ENCODE assay signal across 21 cellular contexts in the genomic region with DNA sequence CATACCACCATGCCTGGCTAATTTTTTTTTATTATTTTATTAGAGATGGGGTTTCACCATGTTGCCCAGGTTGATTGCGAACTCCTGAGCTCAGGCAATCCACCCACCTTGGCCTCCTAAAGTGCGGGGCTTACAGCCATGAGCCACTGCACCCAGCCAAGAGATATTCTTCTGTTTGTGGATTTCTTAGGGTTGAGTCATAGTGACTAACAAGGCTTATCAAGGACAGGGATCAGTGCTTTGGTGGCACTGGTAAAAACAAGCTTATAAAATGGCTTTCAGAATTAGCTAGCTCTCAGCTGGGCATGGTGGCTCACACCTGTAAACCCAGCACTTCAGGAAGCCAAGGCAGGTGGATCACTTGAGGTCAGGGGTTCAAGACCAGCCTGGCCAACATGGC.
DNase-seq lines count a peak whose midpoint lies in the region; ATAC-seq, FAIRE-seq and TF ChIP-seq lines count a peak whose summit lies in the region.
"Had no signal": no experiment of that assay in that cellular context is flagged by ENCODE, and none has a peak within 500 bp of the region (broad histone marks: within the 10 kb centered on the region; RNA-seq: fewer than 3 reads in every experiment).

No MANE protein-coding gene starts in this region.

- RAD21 ChIA-PET in HCT116 (lab: Charles Lee; ENCODE audit: low non-redundant PET in 1 of 2, low total read pairs in 2 of 2, uncharacterized antibody in 2 of 2, unreplicated experiment in 2 of 2): no interaction called here

- CTCF ChIA-PET in HCT116 (lab: Charles Lee): no interaction called here

- no peaks in the 10 kb centered on the region for H3K79me2 ChIP-seq in HCT116 (ENCODE audit: insufficient read depth, low read length)

- H3K9me3 ChIP-seq in HCT116 (ENCODE audit: control insufficient read depth in 1 of 2, insufficient read depth in 1 of 2, low read depth in 1 of 2, low read length in 2 of 2): no peaks in the 10 kb centered on the region
- H3K9me3 ChIP-seq: neutrophil had no signal

- intact Hi-C loops in HCT116 (cut with micrococcal nuclease): no loop called here

- peak; percentile 66 for ATAC-seq in HCT116
- ATAC-seq: left lung had no signal

- TF ChIP-seq POLR2A in HCT116 (IDR thresholded peaks at IDR 0.05; ENCODE audit: borderline replicate concordance, extremely low read depth, insufficient read depth, insufficient read length): no peak

- H3K27ac ChIP-seq in HCT116 (ENCODE audit: low read depth, low read length) (no peak overlapping the region), epithelial cell of prostate (no peak overlapping the region)
- H3K27ac ChIP-seq: left lung, neutrophil, sigmoid colon had no signal

- BruUV-seq in HCT116 (replicated peaks; lab: Mats Ljungman, UMichigan): no TSS peak

- H3K4me1 ChIP-seq in HCT116 (ENCODE audit: control insufficient read depth in 1 of 2, insufficient read depth in 2 of 2, low read length in 2 of 2): peaks cover 0 to 10% of the 10 kb centered on the region in 2 experiments; a peak in 2 of 4 replicates
- H3K4me1 ChIP-seq: left lung, sigmoid colon had no signal

- peak overlapping the region; percentile 47 for H3K4me2 ChIP-seq in HCT116 (ENCODE audit: low read length)

- POLR2A ChIA-PET in HCT116 (lab: Charles Lee): no interaction called here

- peak; percentile 92 for FAIRE-seq in RCC 7860 (lab: Jason Lieb, UNC)

- H2AFZ ChIP-seq in HCT116 (ENCODE audit: low read depth, low read length, poor library complexity, severe bottlenecking): no peak overlapping the region

- no peak for TF ChIP-seq CTCF in HCT116 (IDR thresholded peaks at IDR 0.05 in 2 of 3, conservative IDR thresholded peaks at IDR 0.05 in 1 of 3; ENCODE audit: borderline replicate concordance in 1 of 3, insufficient read depth in 1 of 3, low read depth in 2 of 3, low read length in 2 of 3)

- H3K9me2 ChIP-seq in HCT116 (ENCODE audit: insufficient read depth): no peaks in the 10 kb centered on the region

- no peak overlapping the region for H3K4me3 ChIP-seq in HCT116 (replicated peaks in 1 of 2; ENCODE audit: low read depth in 1 of 2, low read length in 2 of 2)
- H3K4me3 ChIP-seq: left lung, sigmoid colon had no signal

- DNase-seq in AG08396 (ENCODE audit: low spot score): peak; percentile 16
- peak; percentile 54 for DNase-seq in HCT116 (ENCODE audit: low read depth, low spot score)
- DNase-seq in RCC 7860 (ENCODE audit: low spot score): peak; percentile 89
- peak; percentile 14 for DNase-seq in epithelial cell of prostate (ENCODE audit: low read depth, low spot score)
- DNase-seq in DMS79 treated with DMSO at 0.1 percent for 48 hours (lab: John Stamatoyannopoulos, UW): no peak
- DNase-seq in stimulated activated CD4-positive, alpha-beta T cell treated with anti-CD3 and anti-CD28 coated beads, Interleukin-15, amount 100 ng/mL, for 24 hours: no peak
- no peak for DNase-seq in globus pallidus (ENCODE audit: low spot score)
- no peak for DNase-seq in SIG-M5 treated with dmso at 0.1 percent for 504 hours (lab: John Stamatoyannopoulos, UW; ENCODE audit: unreplicated experiment)
- DNase-seq: activated CD4-positive, alpha-beta T cell treated with anti-CD3 and anti-CD28 coated beads, Interleukin-2, amount 10 ng/mL, durations not matched to agents 7 days and 5 days; activated naive CD8-positive, alpha-beta T cell treated with anti-CD3 and anti-CD28 coated beads, Interleukin-2, amount 10 ng/mL, durations not matched to agents 7 days and 5 days; activated T-cell treated with anti-CD3 and anti-CD28 coated beads for 4 hours; central memory CD4-positive, alpha-beta T cell; effector memory CD4-positive, alpha-beta T cell; left lung; NCI-H1417 treated with DMSO at 0.1 percent for 48 hours; SIG-M5; sigmoid colon; stimulated activated CD4-positive, alpha-beta T cell treated with anti-CD3 and anti-CD28 coated beads, Interleukin-4, amount 100 ng/mL, for 24 hours; stimulated activated CD8-positive, alpha-beta memory T cell treated with anti-CD3 and anti-CD28 coated beads, Interleukin-4, amount 100 ng/mL, for 48 hours; T-helper 9 cell had no signal

- TF ChIP-seq RAD21 in HCT116 (IDR thresholded peaks at IDR 0.05; ENCODE audit: low read depth): no peak

- H3K27me3 ChIP-seq in HCT116 (ENCODE audit: insufficient read depth, low read length): no peaks in the 10 kb centered on the region
- H3K27me3 ChIP-seq: left lung, neutrophil had no signal

- H3K36me3 ChIP-seq in HCT116 (ENCODE audit: control insufficient read depth in 1 of 2, insufficient read depth in 2 of 2, low read length in 2 of 2): no peaks in the 10 kb centered on the region
- H3K36me3 ChIP-seq: left lung, neutrophil, sigmoid colon had no signal

- H3K9ac ChIP-seq in HCT116 (ENCODE audit: low read length): no peak overlapping the region

- no peaks in the 10 kb centered on the region for H4K20me1 ChIP-seq in HCT116 (ENCODE audit: insufficient read depth)

TF ChIP-seq in HCT116, 20 proteins besides CTCF, POLR2A, EP300 and RAD21 (continues in another document):
- TF ChIP-seq SP1 (IDR thresholded peaks at IDR 0.05; ENCODE audit: low read depth): 0 out of 2 replicates have a peak, but pooled peaks have one; percentile 16
- TF ChIP-seq TCF7L2 (IDR thresholded peaks at IDR 0.05; ENCODE audit: borderline replicate concordance, extremely low read depth, insufficient read depth, insufficient read length): no peak
- TF ChIP-seq, protein P1, sequence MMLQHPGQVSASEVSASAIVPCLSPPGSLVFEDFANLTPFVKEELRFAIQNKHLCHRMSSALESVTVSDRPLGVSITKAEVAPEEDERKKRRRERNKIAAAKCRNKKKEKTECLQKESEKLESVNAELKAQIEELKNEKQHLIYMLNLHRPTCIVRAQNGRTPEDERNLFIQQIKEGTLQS (IDR thresholded peaks at IDR 0.05): no peak
- TF ChIP-seq EZH2 (IDR thresholded peaks at IDR 0.05): no peak
- TF ChIP-seq ZFX (IDR thresholded peaks at IDR 0.05): no peak
- TF ChIP-seq CEBPB (IDR thresholded peaks at IDR 0.05; ENCODE audit: low read depth): no peak
- no peak for TF ChIP-seq ELF1 (IDR thresholded peaks at IDR 0.05; ENCODE audit: borderline replicate concordance, low read depth)
- no peak for TF ChIP-seq YY1 (IDR thresholded peaks at IDR 0.05; ENCODE audit: extremely low read depth, insufficient replicate concordance, low read depth, low read length)
- no peak for TF ChIP-seq SRF (IDR thresholded peaks at IDR 0.05; ENCODE audit: low read depth)
- 0 out of 2 replicates have a peak, but pooled peaks have one; percentile 15 for TF ChIP-seq CBX3 (IDR thresholded peaks at IDR 0.05; ENCODE audit: low read depth)
- TF ChIP-seq ZNF274 (IDR thresholded peaks at IDR 0.05; ENCODE audit: low read depth, low read length): no peak
- TF ChIP-seq FOSL1 (IDR thresholded peaks at IDR 0.05; ENCODE audit: low read depth): peak; percentile 54; the same call in 1 of the 2 replicates
- TF ChIP-seq, protein P2, sequence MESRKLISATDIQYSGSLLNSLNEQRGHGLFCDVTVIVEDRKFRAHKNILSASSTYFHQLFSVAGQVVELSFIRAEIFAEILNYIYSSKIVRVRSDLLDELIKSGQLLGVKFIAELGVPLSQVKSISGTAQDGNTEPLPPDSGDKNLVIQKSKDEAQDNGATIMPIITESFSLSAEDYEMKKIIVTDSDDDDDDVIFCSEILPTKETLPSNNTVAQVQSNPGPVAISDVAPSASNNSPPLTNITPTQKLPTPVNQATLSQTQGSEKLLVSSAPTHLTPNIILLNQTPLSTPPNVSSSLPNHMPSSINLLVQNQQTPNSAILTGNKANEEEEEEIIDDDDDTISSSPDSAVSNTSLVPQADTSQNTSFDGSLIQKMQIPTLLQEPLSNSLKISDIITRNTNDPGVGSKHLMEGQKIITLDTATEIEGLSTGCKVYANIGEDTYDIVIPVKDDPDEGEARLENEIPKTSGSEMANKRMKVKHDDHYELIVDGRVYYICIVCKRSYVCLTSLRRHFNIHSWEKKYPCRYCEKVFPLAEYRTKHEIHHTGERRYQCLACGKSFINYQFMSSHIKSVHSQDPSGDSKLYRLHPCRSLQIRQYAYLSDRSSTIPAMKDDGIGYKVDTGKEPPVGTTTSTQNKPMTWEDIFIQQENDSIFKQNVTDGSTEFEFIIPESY (IDR thresholded peaks at IDR 0.05; ENCODE audit: extremely low read depth, insufficient replicate concordance, low read length): no peak
- no peak for TF ChIP-seq EGR1 (IDR thresholded peaks at IDR 0.05; ENCODE audit: low read depth)
- no peak for TF ChIP-seq EZH2phosphoT487 (IDR thresholded peaks at IDR 0.05; ENCODE audit: borderline replicate concordance)
- TF ChIP-seq POLR2AphosphoS5 (IDR thresholded peaks at IDR 0.05; ENCODE audit: low read depth, low read length): no peak
- TF ChIP-seq, protein P3, sequence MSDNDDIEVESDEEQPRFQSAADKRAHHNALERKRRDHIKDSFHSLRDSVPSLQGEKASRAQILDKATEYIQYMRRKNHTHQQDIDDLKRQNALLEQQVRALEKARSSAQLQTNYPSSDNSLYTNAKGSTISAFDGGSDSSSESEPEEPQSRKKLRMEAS (IDR thresholded peaks at IDR 0.05): no peak
- no peak for TF ChIP-seq SIN3A (IDR thresholded peaks at IDR 0.05; ENCODE audit: low read depth)
- TF ChIP-seq, protein P4, sequence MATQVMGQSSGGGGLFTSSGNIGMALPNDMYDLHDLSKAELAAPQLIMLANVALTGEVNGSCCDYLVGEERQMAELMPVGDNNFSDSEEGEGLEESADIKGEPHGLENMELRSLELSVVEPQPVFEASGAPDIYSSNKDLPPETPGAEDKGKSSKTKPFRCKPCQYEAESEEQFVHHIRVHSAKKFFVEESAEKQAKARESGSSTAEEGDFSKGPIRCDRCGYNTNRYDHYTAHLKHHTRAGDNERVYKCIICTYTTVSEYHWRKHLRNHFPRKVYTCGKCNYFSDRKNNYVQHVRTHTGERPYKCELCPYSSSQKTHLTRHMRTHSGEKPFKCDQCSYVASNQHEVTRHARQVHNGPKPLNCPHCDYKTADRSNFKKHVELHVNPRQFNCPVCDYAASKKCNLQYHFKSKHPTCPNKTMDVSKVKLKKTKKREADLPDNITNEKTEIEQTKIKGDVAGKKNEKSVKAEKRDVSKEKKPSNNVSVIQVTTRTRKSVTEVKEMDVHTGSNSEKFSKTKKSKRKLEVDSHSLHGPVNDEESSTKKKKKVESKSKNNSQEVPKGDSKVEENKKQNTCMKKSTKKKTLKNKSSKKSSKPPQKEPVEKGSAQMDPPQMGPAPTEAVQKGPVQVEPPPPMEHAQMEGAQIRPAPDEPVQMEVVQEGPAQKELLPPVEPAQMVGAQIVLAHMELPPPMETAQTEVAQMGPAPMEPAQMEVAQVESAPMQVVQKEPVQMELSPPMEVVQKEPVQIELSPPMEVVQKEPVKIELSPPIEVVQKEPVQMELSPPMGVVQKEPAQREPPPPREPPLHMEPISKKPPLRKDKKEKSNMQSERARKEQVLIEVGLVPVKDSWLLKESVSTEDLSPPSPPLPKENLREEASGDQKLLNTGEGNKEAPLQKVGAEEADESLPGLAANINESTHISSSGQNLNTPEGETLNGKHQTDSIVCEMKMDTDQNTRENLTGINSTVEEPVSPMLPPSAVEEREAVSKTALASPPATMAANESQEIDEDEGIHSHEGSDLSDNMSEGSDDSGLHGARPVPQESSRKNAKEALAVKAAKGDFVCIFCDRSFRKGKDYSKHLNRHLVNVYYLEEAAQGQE (IDR thresholded peaks at IDR 0.05; ENCODE audit: low read depth): no peak

Comparison
In these comparisons a context has a peak if more than half of its experiments do, and no peak if none do; other contexts are left out.
1. DNase-seq: peak in AG08396 (single experiment), HCT116 (single experiment), RCC 7860 (single experiment) and epithelial cell of prostate (single experiment); none in DMS79 treated with DMSO at 0.1 percent for 48 hours (single experiment), stimulated activated CD4-positive, alpha-beta T cell treated with anti-CD3 and anti-CD28 coated beads, Interleukin-15, amount 100 ng/mL, for 24 hours (single experiment), globus pallidus (single experiment) and SIG-M5 treated with dmso at 0.1 percent for 504 hours (single experiment).